16 cellular contexts compared by ENCODE assay signal in the genomic region with DNA sequence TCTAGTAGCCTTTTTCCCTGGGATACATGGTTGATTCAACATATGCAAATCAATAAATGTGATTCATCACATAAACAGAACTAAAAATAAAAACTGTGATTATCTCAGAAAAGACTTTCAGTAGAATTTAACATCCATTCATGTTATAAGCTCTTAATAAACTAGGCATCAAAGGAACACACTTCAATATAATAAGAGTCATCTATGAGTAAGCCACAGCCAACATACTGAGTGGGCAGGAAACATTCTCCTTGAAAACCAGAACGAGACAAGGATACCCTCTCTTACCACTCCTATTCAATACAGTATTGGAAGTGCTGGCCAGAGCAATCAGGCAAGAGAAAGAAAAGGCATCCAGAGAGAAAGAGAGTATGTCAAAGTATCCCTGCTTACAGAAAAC.
"Had no signal": no experiment of that assay in that cellular context is flagged by ENCODE, and none has a peak within 500 bp of the region (broad histone marks: within the 10 kb centered on the region; RNA-seq: fewer than 3 reads in every experiment).

No MANE protein-coding gene starts in this region.

- H3K36me3 ChIP-seq: esophagus squamous epithelium, spleen, tibial artery, upper lobe of right lung, vagina had no signal

- H3K9ac ChIP-seq: parathyroid adenoma had no signal

- H3K79me2 ChIP-seq: parathyroid adenoma had no signal

- H3K27ac ChIP-seq: esophagus squamous epithelium, parathyroid adenoma, spleen, tibial artery, upper lobe of right lung, vagina had no signal

- H3K27me3 ChIP-seq: esophagus squamous epithelium, spleen, tibial artery, upper lobe of right lung, vagina had no signal

- H2AFZ ChIP-seq: parathyroid adenoma had no signal

- ATAC-seq: effector memory CD8-positive, alpha-beta T cell; naive thymus-derived CD4-positive, alpha-beta T cell; sciatic nerve; stimulated activated memory B cell treated with anti-CD40 and anti-IgM and Interleukin-4, amounts not matched to agents 10 μg/mL and 1 μg/mL and 100 μg/mL, for 72 hours; upper lobe of right lung had no signal

- H3K4me3 ChIP-seq: esophagus squamous epithelium, spleen, tibial artery, upper lobe of right lung, vagina had no signal

- H3K9me3 ChIP-seq: esophagus squamous epithelium, tibial artery, upper lobe of right lung, vagina had no signal

- H3K4me1 ChIP-seq: esophagus squamous epithelium, parathyroid adenoma, spleen, tibial artery, upper lobe of right lung, vagina had no signal

- DNase-seq: effector memory CD8-positive, alpha-beta T cell; esophagus squamous epithelium; foreskin fibroblast; mammary epithelial cell; naive thymus-derived CD4-positive, alpha-beta T cell; nephron progenitor cell; spleen; stimulated activated CD4-positive, alpha-beta T cell treated with anti-CD3 and anti-CD28 coated beads, Interleukin-15, amount 100 ng/mL, for 24 hours; stimulated activated CD4-positive, alpha-beta T cell treated with anti-CD3 and anti-CD28 coated beads, Interleukin-1b, Interleukin-23, amount 100 ng/mL, for 48 hours; stimulated activated CD4-positive, alpha-beta T cell treated with anti-CD3 and anti-CD28 coated beads, Interleukin-4, amount 100 ng/mL, for 24 hours; tibial artery; upper lobe of right lung had no signal
